20 cellular contexts compared by ENCODE assay signal in the genomic region with DNA sequence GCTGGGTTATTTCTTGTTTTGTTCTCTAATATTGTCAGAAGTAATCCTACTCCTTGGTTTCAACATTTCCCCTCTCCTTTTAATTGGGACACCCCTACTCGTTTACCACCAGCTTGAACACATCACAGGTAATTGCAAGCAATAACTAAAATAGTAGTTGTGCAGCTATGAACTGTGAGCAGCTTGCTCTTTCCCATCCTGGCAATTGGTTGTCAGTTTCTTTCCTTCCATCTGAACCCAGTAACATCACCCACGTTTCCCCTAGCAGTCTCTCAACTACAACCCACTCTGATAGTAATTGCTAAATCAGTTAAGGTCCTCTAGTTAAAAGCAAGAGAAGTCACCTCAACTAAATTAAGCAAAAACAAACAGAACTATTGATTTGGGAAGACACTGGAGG. TPM values are rescaled to one million over a fixed set of nuclear protein-coding genes. Genes with fewer than 3 reads are reported as not detected.
DNase-seq lines count a peak whose midpoint lies in the region; ATAC-seq and TF ChIP-seq lines count a peak whose summit lies in the region.
"Had no signal": no experiment of that assay in that cellular context is flagged by ENCODE, and none has a peak within 500 bp of the region (broad histone marks: within the 10 kb centered on the region; RNA-seq: fewer than 3 reads in every experiment).

No MANE protein-coding gene starts in this region.

- H3K27ac ChIP-seq in C4-2B: peak overlapping the region; percentile 55; the same call in 1 of the 2 replicates
- H3K27ac ChIP-seq: A549 had no signal

- intact Hi-C loops in activated T-helper 1 cell treated with anti-CD3 and anti-CD28 coated beads, Interleukin-12 subunit alpha, Interleukin-12 subunit beta, Interleukin-2, Interleukin-4 antibody, amounts not matched to agents 30 ng/mL and 10 ng/mL and 1 ng/mL, durations not matched to agents 14 hours and 24 hours and 36 hours (cut with micrococcal nuclease): no loop called here

- H3K36me3 ChIP-seq in H7 (replicated peaks; ENCODE audit: control insufficient read depth, insufficient read depth, low read length): peaks cover 7% of the 10 kb centered on the region

- H3K4me3 ChIP-seq in H7 (ENCODE audit: insufficient read depth, low read depth, low read length): no peak overlapping the region
- H3K4me3 ChIP-seq: A549 had no signal

- no peak for DNase-seq in activated T-cell treated with anti-CD3 and anti-CD28 coated beads, Interleukin-2, amount 50 U/mL, for 24 hours
- DNase-seq in activated T-cell treated with anti-CD3 and anti-CD28 coated beads, Interleukin-2, amount 50 U/mL, for 72 hours: no peak
- no peak for DNase-seq in activated T-helper 1 cell treated with anti-CD3 and anti-CD28 coated beads, Interleukin-12 subunit alpha, Interleukin-12 subunit beta, Interleukin-2, Interleukin-4 antibody, amounts not matched to agents 30 ng/mL and 10 ng/mL and 1 ng/mL, durations not matched to agents 14 hours and 24 hours and 36 hours (ENCODE audit: low spot score)
- DNase-seq in putamen (ENCODE audit: low spot score) (peak; percentile 64), nephron progenitor cell (no peak), H7 (no peak), SIG-M5 treated with dmso at 0.1 percent for 504 hours (lab: John Stamatoyannopoulos, UW; ENCODE audit: unreplicated experiment) (no peak)
- DNase-seq: 8988T; ACHN; AML-193; C1 segment of cervical spinal cord; Caco-2; CD4-positive, CD25-positive, alpha-beta regulatory T cell; CD8-positive, alpha-beta T cell; DMS153; DND-41; GOT3; HCEC 1CT had no signal

- peak overlapping the region; percentile 5 for H3K27ac Mint-ChIP-seq in activated T-cell treated with anti-CD3 and anti-CD28 coated beads, Interleukin-2, amount 50 U/mL, for 24 hours
- H3K27ac Mint-ChIP-seq in activated T-cell treated with anti-CD3 and anti-CD28 coated beads, Interleukin-2, amount 50 U/mL, for 72 hours: no peak overlapping the region
- peak overlapping the region; percentile 14 for H3K27ac Mint-ChIP-seq in activated T-helper 1 cell treated with anti-CD3 and anti-CD28 coated beads, Interleukin-12 subunit alpha, Interleukin-12 subunit beta, Interleukin-2, Interleukin-4 antibody, amounts not matched to agents 30 ng/mL and 10 ng/mL and 1 ng/mL, durations not matched to agents 14 hours and 24 hours and 36 hours
- no peak overlapping the region for H3K27ac Mint-ChIP-seq in nephron progenitor cell
- H3K27ac Mint-ChIP-seq: CD8-positive, alpha-beta T cell had no signal

- H3K4me1 Mint-ChIP-seq in activated T-cell treated with anti-CD3 and anti-CD28 coated beads, Interleukin-2, amount 50 U/mL, for 24 hours (ENCODE audit: low read depth): peaks cover 6% of the 10 kb centered on the region
- H3K4me1 Mint-ChIP-seq in activated T-cell treated with anti-CD3 and anti-CD28 coated beads, Interleukin-2, amount 50 U/mL, for 72 hours (ENCODE audit: low read depth): peaks cover 37% of the 10 kb centered on the region
- H3K4me1 Mint-ChIP-seq in activated T-helper 1 cell treated with anti-CD3 and anti-CD28 coated beads, Interleukin-12 subunit alpha, Interleukin-12 subunit beta, Interleukin-2, Interleukin-4 antibody, amounts not matched to agents 30 ng/mL and 10 ng/mL and 1 ng/mL, durations not matched to agents 14 hours and 24 hours and 36 hours (ENCODE audit: low read depth): no peaks in the 10 kb centered on the region
- no peaks in the 10 kb centered on the region for H3K4me1 Mint-ChIP-seq in nephron progenitor cell

- TF ChIP-seq CTCF in C4-2B (conservative IDR thresholded peaks at IDR 0.05) (no peak), nephron progenitor cell (IDR thresholded peaks at IDR 0.05) (no peak)

- H3K4me3 Mint-ChIP-seq in activated T-cell treated with anti-CD3 and anti-CD28 coated beads, Interleukin-2, amount 50 U/mL, for 24 hours: no peak overlapping the region
- no peak overlapping the region for H3K4me3 Mint-ChIP-seq in activated T-cell treated with anti-CD3 and anti-CD28 coated beads, Interleukin-2, amount 50 U/mL, for 72 hours
- H3K4me3 Mint-ChIP-seq in activated T-helper 1 cell treated with anti-CD3 and anti-CD28 coated beads, Interleukin-12 subunit alpha, Interleukin-12 subunit beta, Interleukin-2, Interleukin-4 antibody, amounts not matched to agents 30 ng/mL and 10 ng/mL and 1 ng/mL, durations not matched to agents 14 hours and 24 hours and 36 hours: no peak overlapping the region
- H3K4me3 Mint-ChIP-seq in nephron progenitor cell: no peak overlapping the region
- H3K4me3 Mint-ChIP-seq: CD4-positive, CD25-positive, alpha-beta regulatory T cell; CD8-positive, alpha-beta T cell had no signal

- no peaks in the 10 kb centered on the region for H3K27me3 Mint-ChIP-seq in activated T-cell treated with anti-CD3 and anti-CD28 coated beads, Interleukin-2, amount 50 U/mL, for 24 hours
- H3K27me3 Mint-ChIP-seq in activated T-cell treated with anti-CD3 and anti-CD28 coated beads, Interleukin-2, amount 50 U/mL, for 72 hours (ENCODE audit: low read depth): no peaks in the 10 kb centered on the region
- H3K27me3 Mint-ChIP-seq in activated T-helper 1 cell treated with anti-CD3 and anti-CD28 coated beads, Interleukin-12 subunit alpha, Interleukin-12 subunit beta, Interleukin-2, Interleukin-4 antibody, amounts not matched to agents 30 ng/mL and 10 ng/mL and 1 ng/mL, durations not matched to agents 14 hours and 24 hours and 36 hours (ENCODE audit: insufficient read depth): no peaks in the 10 kb centered on the region
- H3K27me3 Mint-ChIP-seq in nephron progenitor cell (ENCODE audit: low read depth, poor library complexity): no peaks in the 10 kb centered on the region
- H3K27me3 Mint-ChIP-seq: CD4-positive, CD25-positive, alpha-beta regulatory T cell had no signal

- ATAC-seq in activated T-cell treated with anti-CD3 and anti-CD28 coated beads, Interleukin-2, amount 50 U/mL, for 72 hours (replicated peaks in 1 of 2): no peak
- ATAC-seq: A549; CD8-positive, alpha-beta T cell had no signal

- H3K36me3 Mint-ChIP-seq in activated T-cell treated with anti-CD3 and anti-CD28 coated beads, Interleukin-2, amount 50 U/mL, for 24 hours (ENCODE audit: low read depth): peaks cover 77% of the 10 kb centered on the region
- peaks cover 14 to 47% of the 10 kb centered on the region in 2 donors for H3K36me3 Mint-ChIP-seq in activated T-cell treated with anti-CD3 and anti-CD28 coated beads, Interleukin-2, amount 50 U/mL, for 72 hours (ENCODE audit: insufficient read depth in 2 of 2)
- H3K36me3 Mint-ChIP-seq in activated T-helper 1 cell treated with anti-CD3 and anti-CD28 coated beads, Interleukin-12 subunit alpha, Interleukin-12 subunit beta, Interleukin-2, Interleukin-4 antibody, amounts not matched to agents 30 ng/mL and 10 ng/mL and 1 ng/mL, durations not matched to agents 14 hours and 24 hours and 36 hours (ENCODE audit: low read depth): peaks cover 35% of the 10 kb centered on the region
- H3K36me3 Mint-ChIP-seq in nephron progenitor cell (ENCODE audit: low read depth): peaks cover 43% of the 10 kb centered on the region

- H3K9me3 Mint-ChIP-seq in activated T-cell treated with anti-CD3 and anti-CD28 coated beads, Interleukin-2, amount 50 U/mL, for 24 hours: no peaks in the 10 kb centered on the region
- H3K9me3 Mint-ChIP-seq in activated T-cell treated with anti-CD3 and anti-CD28 coated beads, Interleukin-2, amount 50 U/mL, for 72 hours: no peaks in the 10 kb centered on the region
- no peaks in the 10 kb centered on the region for H3K9me3 Mint-ChIP-seq in activated T-helper 1 cell treated with anti-CD3 and anti-CD28 coated beads, Interleukin-12 subunit alpha, Interleukin-12 subunit beta, Interleukin-2, Interleukin-4 antibody, amounts not matched to agents 30 ng/mL and 10 ng/mL and 1 ng/mL, durations not matched to agents 14 hours and 24 hours and 36 hours
- no peaks in the 10 kb centered on the region for H3K9me3 Mint-ChIP-seq in nephron progenitor cell
- H3K9me3 Mint-ChIP-seq: CD4-positive, CD25-positive, alpha-beta regulatory T cell; CD8-positive, alpha-beta T cell had no signal

- H3K27me3 ChIP-seq in H7 (ENCODE audit: control insufficient read depth, insufficient read depth, low read length): no peaks in the 10 kb centered on the region

RNA-seq across cellular contexts. Expression of a gene that starts 47.6 kb away (rescaled TPM):
- 10 to 100 TPM in 1 of 2 donors, 1 to 10 TPM in 1; 5.5 to 87.1 TPM for total RNA-seq in activated T-cell treated with anti-CD3 and anti-CD28 coated beads, Interleukin-2, amount 50 U/mL, for 72 hours
- 2.1 and 2.3 TPM in 2 replicates for total RNA-seq in activated T-helper 1 cell treated with anti-CD3 and anti-CD28 coated beads, Interleukin-12 subunit alpha, Interleukin-12 subunit beta, Interleukin-2, Interleukin-4 antibody, amounts not matched to agents 30 ng/mL and 10 ng/mL and 1 ng/mL, durations not matched to agents 14 hours and 24 hours and 36 hours
- not detected in 2 replicates for total RNA-seq in H7 (2014; rRNA removed; shearing (Covaris generic))
- total RNA-seq: Caco-2; CD8-positive, alpha-beta T cell had no signal

RNA-seq across cellular contexts. Expression of a gene that starts 50.1 kb away (rescaled TPM):
- 100 to 1,000 TPM; 100 to 155 TPM for total RNA-seq in activated T-cell treated with anti-CD3 and anti-CD28 coated beads, Interleukin-2, amount 50 U/mL, for 72 hours
- 106 and 114 TPM in 2 replicates for total RNA-seq in activated T-helper 1 cell treated with anti-CD3 and anti-CD28 coated beads, Interleukin-12 subunit alpha, Interleukin-12 subunit beta, Interleukin-2, Interleukin-4 antibody, amounts not matched to agents 30 ng/mL and 10 ng/mL and 1 ng/mL, durations not matched to agents 14 hours and 24 hours and 36 hours
- 133 and 141 TPM in 2 replicates for total RNA-seq in H7 (2014; rRNA removed; shearing (Covaris generic))

Comparison
In these comparisons a context has a peak if more than half of its experiments do, and no peak if none do; other contexts are left out.
1. H3K27ac Mint-ChIP-seq: peak in activated T-cell treated with anti-CD3 and anti-CD28 coated beads, Interleukin-2, amount 50 U/mL, for 24 hours (single experiment) and activated T-helper 1 cell treated with anti-CD3 and anti-CD28 coated beads, Interleukin-12 subunit alpha, Interleukin-12 subunit beta, Interleukin-2, Interleukin-4 antibody, amounts not matched to agents 30 ng/mL and 10 ng/mL and 1 ng/mL, durations not matched to agents 14 hours and 24 hours and 36 hours (single experiment); none in activated T-cell treated with anti-CD3 and anti-CD28 coated beads, Interleukin-2, amount 50 U/mL, for 72 hours (single experiment) and nephron progenitor cell (single experiment).